ENCODE assay signal across 31 cellular contexts in the genomic region with DNA sequence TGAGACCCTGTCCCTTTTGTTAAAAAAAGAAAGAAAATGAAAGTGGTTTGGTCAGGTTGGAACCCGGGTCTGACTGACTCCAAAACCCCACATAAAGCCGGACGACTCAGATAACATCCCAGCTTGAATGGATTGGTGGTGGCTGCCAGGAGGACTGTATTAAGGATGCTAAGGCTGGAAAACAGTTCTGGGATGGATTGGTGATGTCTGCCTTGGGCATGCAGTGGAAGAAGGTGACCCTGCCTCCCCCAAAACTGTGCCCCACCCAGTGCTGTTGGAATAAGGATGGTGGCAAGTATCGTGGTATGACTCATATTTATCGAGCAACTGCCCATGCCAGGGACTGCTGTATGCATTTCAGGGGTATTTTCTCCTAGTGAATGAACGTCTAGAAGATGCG.
"Had no signal": no experiment of that assay in that cellular context is flagged by ENCODE, and none has a peak within 500 bp of the region (broad histone marks: within the 10 kb centered on the region; RNA-seq: fewer than 3 reads in every experiment).

No MANE protein-coding gene starts in this region.

- H3K4me1 Mint-ChIP-seq: nephron progenitor cell had no signal

- H3K27me3 ChIP-seq: ascending aorta, cardiac muscle cell, colonic mucosa, pancreas had no signal

- H3K36me3 ChIP-seq: ascending aorta, cardiac muscle cell, colonic mucosa, gastroesophageal sphincter, pancreas, prostate gland, thoracic aorta had no signal

- FAIRE-seq: keratinocyte, pancreas, urothelium cell line had no signal

- H3K9me3 Mint-ChIP-seq: activated naive CD8-positive, alpha-beta T cell treated with anti-CD3 and anti-CD28 coated beads, Interleukin-2, amount 10 ng/mL, durations not matched to agents 7 days and 5 days; activated T-helper 1 cell treated with anti-CD3 and anti-CD28 coated beads, Interleukin-12 subunit alpha, Interleukin-12 subunit beta, Interleukin-2, Interleukin-4 antibody, amounts not matched to agents 30 ng/mL and 10 ng/mL and 1 ng/mL, durations not matched to agents 14 hours and 24 hours and 36 hours; stimulated activated effector memory CD8-positive, alpha-beta T cell treated with anti-CD3 and anti-CD28 coated beads, Interleukin-12 subunit alpha, Interleukin-12 subunit beta, amount 100 ng/mL, for 72 hours; stimulated activated naive CD8-positive, alpha-beta T cell treated with anti-CD3 and anti-CD28 coated beads, Interleukin-15, Interleukin-2, amounts not matched to agents 100 ng/mL and 50 ng/mL, for 24 hours had no signal

- H3K79me2 ChIP-seq: hepatocyte had no signal

- H3K27ac ChIP-seq: ascending aorta, cardiac muscle cell, colonic mucosa, gastroesophageal sphincter, hepatocyte, pancreas, prostate gland, skin epidermis, thoracic aorta had no signal

- H2AFZ ChIP-seq: hepatocyte had no signal

- H3K4me1 ChIP-seq: pancreas, prostate gland had no signal

- H3K27ac Mint-ChIP-seq: activated naive CD4-positive, alpha-beta T cell treated with anti-CD3 and anti-CD28 coated beads, Interleukin-2, amount 10 ng/mL, durations not matched to agents 7 days and 5 days; activated naive CD8-positive, alpha-beta T cell treated with anti-CD3 and anti-CD28 coated beads, Interleukin-2, amount 10 ng/mL, durations not matched to agents 7 days and 5 days; activated T-helper 1 cell treated with anti-CD3 and anti-CD28 coated beads, Interleukin-12 subunit alpha, Interleukin-12 subunit beta, Interleukin-2, Interleukin-4 antibody, amounts not matched to agents 30 ng/mL and 10 ng/mL and 1 ng/mL, durations not matched to agents 14 hours and 24 hours and 36 hours; brain; nephron progenitor cell; stimulated activated effector memory CD8-positive, alpha-beta T cell treated with anti-CD3 and anti-CD28 coated beads, Interleukin-12 subunit alpha, Interleukin-12 subunit beta, amount 100 ng/mL, for 72 hours; stimulated activated naive CD8-positive, alpha-beta T cell treated with anti-CD3 and anti-CD28 coated beads, Interleukin-15, Interleukin-2, amounts not matched to agents 100 ng/mL and 50 ng/mL, for 24 hours had no signal

- H3K36me3 Mint-ChIP-seq: activated naive CD4-positive, alpha-beta T cell treated with anti-CD3 and anti-CD28 coated beads, Interleukin-2, amount 10 ng/mL, durations not matched to agents 7 days and 5 days; activated naive CD8-positive, alpha-beta T cell treated with anti-CD3 and anti-CD28 coated beads, Interleukin-2, amount 10 ng/mL, durations not matched to agents 7 days and 5 days; brain; stimulated activated effector memory CD8-positive, alpha-beta T cell treated with anti-CD3 and anti-CD28 coated beads, Interleukin-12 subunit alpha, Interleukin-12 subunit beta, amount 100 ng/mL, for 72 hours had no signal

- H3K4me3 ChIP-seq: ascending aorta, cardiac muscle cell, colonic mucosa, gastroesophageal sphincter, hepatocyte, pancreas, prostate gland, skin epidermis, thoracic aorta had no signal

- H3K9me3 ChIP-seq: ascending aorta, colonic mucosa, gastroesophageal sphincter, pancreas, prostate gland, thoracic aorta had no signal

- H3K4me3 Mint-ChIP-seq: activated naive CD4-positive, alpha-beta T cell treated with anti-CD3 and anti-CD28 coated beads, Interleukin-2, amount 10 ng/mL, durations not matched to agents 7 days and 5 days; activated naive CD8-positive, alpha-beta T cell treated with anti-CD3 and anti-CD28 coated beads, Interleukin-2, amount 10 ng/mL, durations not matched to agents 7 days and 5 days; activated T-helper 1 cell treated with anti-CD3 and anti-CD28 coated beads, Interleukin-12 subunit alpha, Interleukin-12 subunit beta, Interleukin-2, Interleukin-4 antibody, amounts not matched to agents 30 ng/mL and 10 ng/mL and 1 ng/mL, durations not matched to agents 14 hours and 24 hours and 36 hours; nephron progenitor cell; stimulated activated naive CD8-positive, alpha-beta T cell treated with anti-CD3 and anti-CD28 coated beads, Interleukin-15, Interleukin-2, amounts not matched to agents 100 ng/mL and 50 ng/mL, for 24 hours had no signal

- ATAC-seq: gastroesophageal sphincter; left cardiac atrium; left ventricle myocardium superior; pancreas; sciatic nerve; stimulated activated effector memory CD8-positive, alpha-beta T cell treated with anti-CD3 and anti-CD28 coated beads, Interleukin-12 subunit alpha, Interleukin-12 subunit beta, amount 100 ng/mL, for 72 hours had no signal

- DNase-seq: activated CD4-positive, alpha-beta T cell treated with anti-CD3 and anti-CD28 coated beads for 4 hours; activated CD4-positive, alpha-beta T cell treated with anti-CD3 and anti-CD28 coated beads, Interleukin-2, amount 50 U/mL, for 4 hours; activated CD8-positive, alpha-beta memory T cell treated with anti-CD3 and anti-CD28 coated beads for 24 hours; activated effector memory CD4-positive, alpha-beta T cell treated with anti-CD3 and anti-CD28 coated beads, Interleukin-2, amount 50 U/mL, for 16 hours; activated naive CD4-positive, alpha-beta T cell treated with anti-CD3 and anti-CD28 coated beads, Interleukin-2, amount 10 ng/mL, durations not matched to agents 7 days and 5 days; activated naive CD8-positive, alpha-beta T cell treated with anti-CD3 and anti-CD28 coated beads, Interleukin-2, amount 10 ng/mL, durations not matched to agents 7 days and 5 days; cerebellar nuclear complex; colonic mucosa; effector memory CD4-positive, alpha-beta T cell; left cardiac atrium; left ventricle myocardium superior; nephron progenitor cell; pancreas; retina; stimulated activated CD4-positive, alpha-beta T cell treated with anti-CD3 and anti-CD28 coated beads, Interleukin-12 subunit alpha, Interleukin-12 subunit beta, amount 100 ng/mL, for 4 hours; stimulated activated CD4-positive, alpha-beta T cell treated with anti-CD3 and anti-CD28 coated beads, Interleukin-4, amount 100 ng/mL, for 24 hours; trophoblast cell had no signal

- H3K4me2 ChIP-seq: hepatocyte had no signal
